ENCODE assay signal across 1 cellular context in genomic region chr2:163405298-163405697, GRCh38.
TF ChIP-seq lines count a peak whose summit lies in the region.

No MANE protein-coding gene starts in this region.

TF ChIP-seq in H1, 55 proteins besides CTCF, POLR2A, EP300 and RAD21 (continued from another document):
- TF ChIP-seq ATF3 (IDR thresholded peaks at IDR 0.05; ENCODE audit: insufficient read depth, low read depth, low read length), result no peak
